ENCODE assay signal across 9 cellular contexts in genomic region chr7:137992738-137993394, GRCh38. TPM values are rescaled to one million over a fixed set of nuclear protein-coding genes. Genes with fewer than 3 reads are reported as not detected.
A peak's percentile ranks its signal among the peaks of the same experiment; 100 is the strongest.
DNase-seq lines count a peak whose midpoint lies in the region; ATAC-seq and TF ChIP-seq lines count a peak whose summit lies in the region.
"Had no signal": no experiment of that assay in that cellular context is flagged by ENCODE, and none has a peak within 500 bp of the region (broad histone marks: within the 10 kb centered on the region; RNA-seq: fewer than 3 reads in every experiment).

No MANE protein-coding gene starts in this region.

- TF ChIP-seq CTCF in fibroblast of the aortic adventitia (IDR thresholded peaks at IDR 0.05; ENCODE audit: insufficient read depth, low read length) (no peak), Calu3 (IDR thresholded peaks at IDR 0.05; ENCODE audit: unreplicated experiment) (no peak)

- H3K9me3 ChIP-seq in SK-N-MC (ENCODE audit: low read depth, low read length) = no peaks in the 10 kb centered on the region

- H3K4me3 ChIP-seq in SK-N-MC = no peak overlapping the region
- H3K4me3 ChIP-seq in fibroblast of the aortic adventitia (ENCODE audit: low read depth, low read length) = peak overlapping the region; percentile 32
- no peak overlapping the region for H3K4me3 ChIP-seq in skin epidermis
- H3K4me3 ChIP-seq: cardiac muscle cell had no signal

- no peak overlapping the region for H3K4me3 Mint-ChIP-seq in activated CD8-positive, alpha-beta memory T cell treated with anti-CD3 and anti-CD28 coated beads, Interleukin-2, amount 10 ng/mL, durations not matched to agents 7 days and 5 days
- no peak overlapping the region for H3K4me3 Mint-ChIP-seq in Calu3 (ENCODE audit: low read depth, unreplicated experiment)

- H3K4me1 Mint-ChIP-seq in activated CD8-positive, alpha-beta memory T cell treated with anti-CD3 and anti-CD28 coated beads, Interleukin-2, amount 10 ng/mL, durations not matched to agents 7 days and 5 days = peaks cover 24% of the 10 kb centered on the region
- peaks cover 12% of the 10 kb centered on the region for H3K4me1 Mint-ChIP-seq in Calu3 (ENCODE audit: low read depth, unreplicated experiment)

- peaks cover 12% of the 10 kb centered on the region for H3K36me3 Mint-ChIP-seq in activated CD8-positive, alpha-beta memory T cell treated with anti-CD3 and anti-CD28 coated beads, Interleukin-2, amount 10 ng/mL, durations not matched to agents 7 days and 5 days
- no peaks in the 10 kb centered on the region for H3K36me3 Mint-ChIP-seq in Calu3 (ENCODE audit: insufficient read depth, unreplicated experiment)

- H3K36me3 ChIP-seq in SK-N-MC (ENCODE audit: insufficient read depth, low read length) = no peaks in the 10 kb centered on the region
- H3K36me3 ChIP-seq: cardiac muscle cell had no signal

- peak overlapping the region; percentile 20; the same call in 1 of the 2 replicates for H3K27ac ChIP-seq in SK-N-MC
- peak overlapping the region in 17 of 21 experiments; percentile 4 to 80 (median 53) for H3K27ac ChIP-seq in skin epidermis
- H3K27ac ChIP-seq: cardiac muscle cell had no signal

- no peak overlapping the region for H3K9ac ChIP-seq in SK-N-MC (ENCODE audit: insufficient read length)

- H3K27ac Mint-ChIP-seq in activated CD8-positive, alpha-beta memory T cell treated with anti-CD3 and anti-CD28 coated beads, Interleukin-2, amount 10 ng/mL, durations not matched to agents 7 days and 5 days = peak overlapping the region; percentile 27
- H3K27ac Mint-ChIP-seq in Calu3 (ENCODE audit: unreplicated experiment) = no peak overlapping the region

- DNase-seq in activated CD8-positive, alpha-beta memory T cell treated with anti-CD3 and anti-CD28 coated beads, Interleukin-2, amount 10 ng/mL, durations not matched to agents 7 days and 5 days = peak; percentile 52
- DNase-seq in activated CD8-positive, alpha-beta memory T cell treated with anti-CD3 and anti-CD28 coated beads, Interleukin-2, amount 50 U/mL, for 4 hours = no peak
- DNase-seq in SK-N-MC (ENCODE audit: low read depth, low spot score) (no peak), fibroblast of the aortic adventitia (ENCODE audit: low read depth) (peak; percentile 99), NCI-H526 treated with DMSO at 0.1 percent for 48 hours (lab: John Stamatoyannopoulos, UW) (no peak), Calu3 (no peak)

- no peaks in the 10 kb centered on the region for H3K27me3 Mint-ChIP-seq in activated CD8-positive, alpha-beta memory T cell treated with anti-CD3 and anti-CD28 coated beads, Interleukin-2, amount 10 ng/mL, durations not matched to agents 7 days and 5 days
- no peaks in the 10 kb centered on the region for H3K27me3 Mint-ChIP-seq in Calu3 (ENCODE audit: unreplicated experiment)

- H3K9me3 Mint-ChIP-seq in activated CD8-positive, alpha-beta memory T cell treated with anti-CD3 and anti-CD28 coated beads, Interleukin-2, amount 10 ng/mL, durations not matched to agents 7 days and 5 days (ENCODE audit: low read depth) = no peaks in the 10 kb centered on the region
- H3K9me3 Mint-ChIP-seq in Calu3 (ENCODE audit: low read depth, unreplicated experiment) = no peaks in the 10 kb centered on the region

- no TSS peak for BruUV-seq in Calu3 (replicated peaks; lab: Mats Ljungman, UMichigan)

- intact Hi-C loops in Calu3 (cut with micrococcal nuclease; ENCODE audit: unreplicated experiment) = no loop called here

- ATAC-seq in activated CD8-positive, alpha-beta memory T cell treated with anti-CD3 and anti-CD28 coated beads, Interleukin-2, amount 10 ng/mL, durations not matched to agents 7 days and 5 days = peak; percentile 67
- ATAC-seq in HG02981 (IDR thresholded peaks at IDR 0.05; ENCODE audit: unreplicated experiment) = peak; percentile 53

- CTCF ChIA-PET in activated CD8-positive, alpha-beta memory T cell treated with anti-CD3 and anti-CD28 coated beads, Interleukin-2, amount 10 ng/mL, durations not matched to agents 7 days and 5 days (lab: Charles Lee) = interaction anchor here (1.3 to 4.9 kb wide), 3 partner anchors 10 to 337 kb away, joined by 3 to 32 read pairs (median 4); partner anchors contain the start of gene CREB3L2
- CTCF ChIA-PET in Calu3 (lab: Charles Lee) = no interaction called here

RNA-seq across cellular contexts. Expression of gene CREB3L2, which starts 9.0 kb away (rescaled TPM):
- total RNA-seq in activated CD8-positive, alpha-beta memory T cell treated with anti-CD3 and anti-CD28 coated beads, Interleukin-2, amount 10 ng/mL, durations not matched to agents 7 days and 5 days = 10 to 100 TPM; 24.0 to 29.0 TPM
- total RNA-seq in fibroblast of the aortic adventitia (ENCODE audit: low replicate concordance) = 16.1 and 36.8 TPM in 2 replicates
- 34.5 and 39.9 TPM in 2 replicates for total RNA-seq in Calu3 (2022)

Comparison
In these comparisons a context has a peak if more than half of its experiments do, and no peak if none do; other contexts are left out.
1. DNase-seq: peak in activated CD8-positive, alpha-beta memory T cell treated with anti-CD3 and anti-CD28 coated beads, Interleukin-2, amount 10 ng/mL, durations not matched to agents 7 days and 5 days (single experiment) and fibroblast of the aortic adventitia (single experiment); none in activated CD8-positive, alpha-beta memory T cell treated with anti-CD3 and anti-CD28 coated beads, Interleukin-2, amount 50 U/mL, for 4 hours (single experiment), SK-N-MC (single experiment), NCI-H526 treated with DMSO at 0.1 percent for 48 hours (single experiment) and Calu3 (single experiment).